In the genomic region with DNA sequence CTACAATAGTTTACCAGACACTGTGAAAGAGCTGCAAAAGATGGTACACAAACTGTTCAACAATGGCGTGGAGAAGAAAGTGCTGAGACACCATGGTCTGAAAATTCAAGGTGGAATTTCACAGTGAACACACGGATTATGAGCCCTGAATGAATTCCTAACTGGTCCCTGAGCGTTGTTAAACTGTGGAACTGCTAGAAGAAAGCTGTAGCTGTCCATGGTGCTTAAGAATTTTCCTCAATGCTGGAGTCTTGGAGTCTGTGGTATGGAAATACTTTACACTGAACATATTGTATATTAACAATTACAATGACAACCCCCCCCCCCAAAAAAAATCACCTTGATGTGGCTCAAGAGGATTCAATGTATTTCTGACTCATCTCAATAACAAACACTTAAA, we compare ENCODE assay signal across 12 cellular contexts.
A peak's percentile ranks its signal among the peaks of the same experiment; 100 is the strongest.
DNase-seq lines count a peak whose midpoint lies in the region; ATAC-seq and TF ChIP-seq lines count a peak whose summit lies in the region.
"Had no signal": no experiment of that assay in that cellular context is flagged by ENCODE, and none has a peak within 500 bp of the region (broad histone marks: within the 10 kb centered on the region; RNA-seq: fewer than 3 reads in every experiment).

No MANE protein-coding gene starts in this region.

- TF ChIP-seq POLR2A in spleen (IDR thresholded peaks at IDR 0.05): no peak

- TF ChIP-seq CTCF in left lung (IDR thresholded peaks at IDR 0.05): no peak
- no peak for TF ChIP-seq CTCF in WERI-Rb-1 (IDR thresholded peaks at IDR 0.05; ENCODE audit: low read depth, low read length)
- TF ChIP-seq CTCF in spleen (IDR thresholded peaks at IDR 0.05 in 8 of 11, conservative IDR thresholded peaks at IDR 0.05 in 3 of 11): no peak

- H3K27ac ChIP-seq in left lung (no peak overlapping the region), WERI-Rb-1 (no peak overlapping the region), spleen (no peak overlapping the region)
- H3K27ac ChIP-seq: BLaER1 treated with 17β-estradiol and CSF1 and Interleukin-3, amounts not matched to agents 10 nM and 100 nM had no signal

- peak; percentile 6 for DNase-seq in Caki2 (ENCODE audit: low read depth)
- DNase-seq in M059J (ENCODE audit: low read depth): peak; percentile 36
- DNase-seq in T47D (ENCODE audit: low read depth in 1 of 2, low spot score in 1 of 2): peak; percentile 11 to 62
- no peak for DNase-seq in left lung
- no peak for DNase-seq in WERI-Rb-1
- DNase-seq in spleen: no peak
- DNase-seq: activated B cell treated with CpG ODN at 0.5 μM for 24 hours, left colon, NCI-H1105 treated with DMSO at 0.1 percent for 48 hours had no signal

- in situ Hi-C loops in Caki2 (cut with HindIII; ENCODE audit: low pct_unique_long_range_greater_than_20kb, low sequenced_read_pairs): no loop called here
- in situ Hi-C loops in T47D (cut with HindIII; ENCODE audit: low pct_unique_long_range_greater_than_20kb, low sequenced_read_pairs): no loop called here

- H3K4me3 ChIP-seq in left lung (no peak overlapping the region), WERI-Rb-1 (ENCODE audit: low read depth, low read length) (no peak overlapping the region), spleen (no peak overlapping the region)
- H3K4me3 ChIP-seq: BLaER1 treated with 17β-estradiol and CSF1 and Interleukin-3, amounts not matched to agents 10 nM and 100 nM had no signal

- intact Hi-C loops in left lung (cut with DNase I): no loop called here
- intact Hi-C loops in spleen (cut with DNase I; ENCODE audit: low total_unique reads): no loop called here

- ATAC-seq in left lung: peak; percentile 33
- ATAC-seq in HG02840 (IDR thresholded peaks at IDR 0.05; ENCODE audit: low FRiP score, unreplicated experiment): no peak
- ATAC-seq in GM21786 (IDR thresholded peaks at IDR 0.05; ENCODE audit: unreplicated experiment): no peak
- ATAC-seq: left colon had no signal

- H3K36me3 ChIP-seq in left lung (no peaks in the 10 kb centered on the region), WERI-Rb-1 (no peaks in the 10 kb centered on the region), spleen (no peaks in the 10 kb centered on the region)
- H3K36me3 ChIP-seq: BLaER1 treated with 17β-estradiol and CSF1 and Interleukin-3, amounts not matched to agents 10 nM and 100 nM had no signal

- H3K4me1 ChIP-seq in left lung (no peaks in the 10 kb centered on the region), spleen (no peaks in the 10 kb centered on the region)
- H3K4me1 ChIP-seq: BLaER1 treated with 17β-estradiol and CSF1 and Interleukin-3, amounts not matched to agents 10 nM and 100 nM had no signal

- H3K9me3 ChIP-seq in left lung (no peaks in the 10 kb centered on the region), WERI-Rb-1 (ENCODE audit: severe bottlenecking) (no peaks in the 10 kb centered on the region), spleen (no peaks in the 10 kb centered on the region)
- H3K9me3 ChIP-seq: BLaER1 treated with 17β-estradiol and CSF1 and Interleukin-3, amounts not matched to agents 10 nM and 100 nM had no signal

- H3K27me3 ChIP-seq in left lung: no peaks in the 10 kb centered on the region
- H3K27me3 ChIP-seq in WERI-Rb-1 (ENCODE audit: insufficient read depth, low read depth, severe bottlenecking): no peaks in the 10 kb centered on the region
- H3K27me3 ChIP-seq in spleen (replicated peaks in 1 of 7): peaks cover 0 to 3% (median 0%) of the 10 kb centered on the region in 7 donors
- H3K27me3 ChIP-seq: BLaER1 treated with 17β-estradiol and CSF1 and Interleukin-3, amounts not matched to agents 10 nM and 100 nM had no signal

- WGBS in spleen, 5 donors: 18 to 24% (median 23%) methylated on average over 3 of the region's 3 CpGs

Comparison
In these comparisons a context has a peak if more than half of its experiments do, and no peak if none do; other contexts are left out.
1. DNase-seq: peak in Caki2 (single experiment), M059J (single experiment) and T47D (2 of 2); none in left lung (0 of 2), WERI-Rb-1 (single experiment) and spleen (single experiment).